In the genomic region with DNA sequence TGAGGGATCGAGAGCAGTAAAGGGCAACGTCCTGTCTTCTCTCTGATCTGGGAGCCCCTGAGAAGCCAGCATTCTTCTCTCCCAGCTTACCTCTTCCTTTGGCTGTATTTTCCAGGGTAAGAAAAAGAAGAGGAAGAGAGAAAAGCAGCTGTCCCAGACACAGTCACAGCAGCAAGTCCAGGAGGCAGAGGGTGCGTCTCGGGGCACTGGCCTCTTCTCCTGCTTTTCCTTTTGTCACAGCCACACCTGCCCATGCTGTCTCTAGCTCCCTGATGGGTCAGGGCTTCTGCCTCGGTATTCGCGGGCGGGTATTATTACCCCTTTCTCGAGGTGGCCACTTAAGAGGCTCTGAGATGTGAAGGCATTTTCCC, we compare ENCODE assay signal across 15 cellular contexts. TPM values are rescaled to one million over a fixed set of nuclear protein-coding genes. Genes with fewer than 3 reads are reported as not detected.
A peak's percentile ranks its signal among the peaks of the same experiment; 100 is the strongest.
DNase-seq lines count a peak whose midpoint lies in the region; ATAC-seq lines count a peak whose summit lies in the region.
"Had no signal": no experiment of that assay in that cellular context is flagged by ENCODE, and none has a peak within 500 bp of the region (broad histone marks: within the 10 kb centered on the region; RNA-seq: fewer than 3 reads in every experiment).

No MANE protein-coding gene starts in this region.

- POLR2A ChIA-PET in CD4-positive, alpha-beta memory T cell (lab: Charles Lee; ENCODE audit: partially characterized antibody): interaction anchor here (1.1 to 14.3 kb wide), 3 partner anchors 15 to 231 kb away, joined by 3 to 268 read pairs (median 4); a partner anchor contains a TSS

- H3K4me1 Mint-ChIP-seq in CD4-positive, alpha-beta memory T cell: peaks cover 19 to 48% (median 36%) of the 10 kb centered on the region in 4 donors
- H3K4me1 Mint-ChIP-seq in activated naive CD8-positive, alpha-beta T cell (ENCODE audit: low read depth): peaks cover 50% of the 10 kb centered on the region

- H3K36me3 ChIP-seq in CD4-positive, alpha-beta memory T cell (ENCODE audit: insufficient read depth, low read length): no peaks in the 10 kb centered on the region
- H3K36me3 ChIP-seq in mucosa of rectum (ENCODE audit: control insufficient read depth in 2 of 2, insufficient read depth in 2 of 2, low read length in 2 of 2): peaks cover 0 to 3% of the 10 kb centered on the region in 2 donors

- no peaks in the 10 kb centered on the region for H3K9me3 Mint-ChIP-seq in CD4-positive, alpha-beta memory T cell
- no peaks in the 10 kb centered on the region for H3K9me3 Mint-ChIP-seq in activated naive CD8-positive, alpha-beta T cell (ENCODE audit: low read depth)
- H3K9me3 Mint-ChIP-seq: HFFc6 had no signal

- H3K4me1 ChIP-seq in CD4-positive, alpha-beta memory T cell (ENCODE audit: insufficient read depth, low read length): peaks cover 36% of the 10 kb centered on the region
- H3K4me1 ChIP-seq in mucosa of rectum (ENCODE audit: control insufficient read depth in 2 of 2, insufficient read depth in 2 of 2, low read length in 2 of 2): peaks cover 21 to 23% of the 10 kb centered on the region in 2 donors

- intact Hi-C loops in CD4-positive, alpha-beta memory T cell (cut with micrococcal nuclease): loop anchor here (5.0 kb wide), 1 partner anchor 45 kb away; a partner anchor contains a TSS

- no peak for ATAC-seq in GM19467 (IDR thresholded peaks at IDR 0.05; ENCODE audit: unreplicated experiment)
- ATAC-seq: foreskin keratinocyte had no signal

- peak overlapping the region; percentile 22 to 92 (median 86) for H3K27ac Mint-ChIP-seq in CD4-positive, alpha-beta memory T cell
- peak overlapping the region; percentile 91 for H3K27ac Mint-ChIP-seq in activated naive CD8-positive, alpha-beta T cell
- H3K27ac Mint-ChIP-seq: HFFc6 had no signal

- no peak overlapping the region for H3K27ac ChIP-seq in CD4-positive, alpha-beta memory T cell (ENCODE audit: low read depth, low read length)
- peak overlapping the region; percentile 88 to 96 for H3K27ac ChIP-seq in mucosa of rectum (ENCODE audit: low read depth in 2 of 2, low read length in 2 of 2)
- H3K27ac ChIP-seq: foreskin keratinocyte, neutrophil, suprapubic skin had no signal

- peak overlapping the region; percentile 29 to 89 (median 73) for H3K4me3 Mint-ChIP-seq in CD4-positive, alpha-beta memory T cell
- H3K4me3 Mint-ChIP-seq in activated naive CD8-positive, alpha-beta T cell: peak overlapping the region; percentile 78
- H3K4me3 Mint-ChIP-seq: HFFc6 had no signal

- H3K27me3 ChIP-seq in CD4-positive, alpha-beta memory T cell (ENCODE audit: insufficient read depth, low read length): peaks cover 3% of the 10 kb centered on the region
- H3K27me3 ChIP-seq in mucosa of rectum (ENCODE audit: control insufficient read depth in 2 of 2, insufficient read depth in 2 of 2, low read length in 2 of 2): no peaks in the 10 kb centered on the region
- H3K27me3 ChIP-seq: foreskin keratinocyte, suprapubic skin had no signal

- DNase-seq in CD4-positive, alpha-beta memory T cell: no peak
- peak; percentile 23 for DNase-seq in HT-29 (ENCODE audit: low spot score)
- DNase-seq in hypothalamus (lab: John Stamatoyannopoulos, UW): no peak
- DNase-seq in AG08396 (ENCODE audit: low spot score): no peak
- DNase-seq in glomerular visceral epithelial cell (ENCODE audit: extremely low spot score): no peak
- DNase-seq: COR-L47, foreskin keratinocyte, HFFc6, NCI-H1417, NCI-H446 had no signal

- peaks cover 0 to under 1% of the 10 kb centered on the region in 2 donors for H3K36me3 Mint-ChIP-seq in CD4-positive, alpha-beta memory T cell
- H3K36me3 Mint-ChIP-seq in activated naive CD8-positive, alpha-beta T cell: peaks cover 2% of the 10 kb centered on the region

- no peaks in the 10 kb centered on the region for H3K9me3 ChIP-seq in CD4-positive, alpha-beta memory T cell (ENCODE audit: control insufficient read depth in 1 of 2, low read length in 2 of 2)
- H3K9me3 ChIP-seq in mucosa of rectum (ENCODE audit: control insufficient read depth in 2 of 2, low read length in 2 of 2): no peaks in the 10 kb centered on the region
- H3K9me3 ChIP-seq: neutrophil, suprapubic skin had no signal

- no peak overlapping the region for H3K4me3 ChIP-seq in CD4-positive, alpha-beta memory T cell (ENCODE audit: low read length in 2 of 2)
- H3K4me3 ChIP-seq in mucosa of rectum (ENCODE audit: low read length in 2 of 2): peak overlapping the region; percentile 31 to 74
- H3K4me3 ChIP-seq: suprapubic skin had no signal

- CTCF ChIA-PET in CD4-positive, alpha-beta memory T cell (lab: Charles Lee; ENCODE audit: partially characterized antibody): interaction anchor here (1.2 to 2.3 kb wide), 2 partner anchors 9 to 41 kb away, joined by 5 read pairs; no protein-coding TSS in a partner anchor

- peak overlapping the region; percentile 77 to 80 for H3K9ac ChIP-seq in mucosa of rectum (ENCODE audit: low read depth in 1 of 2, low read length in 2 of 2)

- peaks cover 0 to 2% of the 10 kb centered on the region in 2 donors for H3K27me3 Mint-ChIP-seq in CD4-positive, alpha-beta memory T cell
- no peaks in the 10 kb centered on the region for H3K27me3 Mint-ChIP-seq in activated naive CD8-positive, alpha-beta T cell

RNA-seq across cellular contexts. Expression of a gene that starts 20.3 kb away (rescaled TPM):
- total RNA-seq in CD4-positive, alpha-beta memory T cell: 100 to 1,000 TPM; 188 to 195 TPM
- 10 to 100 TPM; 29.8 to 54.7 TPM for polyA plus RNA-seq in CD4-positive, alpha-beta memory T cell
- total RNA-seq in HT-29 (2014; rRNA removed; shearing (Covaris generic)): 121 and 133 TPM in 2 replicates

RNA-seq across cellular contexts. Expression of a gene that starts 46.8 kb away (rescaled TPM):
- total RNA-seq in CD4-positive, alpha-beta memory T cell: 10 to 100 TPM; 33.0 to 33.4 TPM
- polyA plus RNA-seq in CD4-positive, alpha-beta memory T cell: 10 to 100 TPM; 20.8 to 24.3 TPM
- total RNA-seq in HT-29 (2014; rRNA removed; shearing (Covaris generic)): 18.5 and 23.5 TPM in 2 replicates

RNA-seq across cellular contexts. Expression of a gene that starts 47.1 kb away (rescaled TPM):
- total RNA-seq in CD4-positive, alpha-beta memory T cell: 10 to 100 TPM; 29.8 to 33.2 TPM
- polyA plus RNA-seq in CD4-positive, alpha-beta memory T cell: 10 to 100 TPM; 10.1 to 11.2 TPM
- 6.5 and 7.1 TPM in 2 replicates for total RNA-seq in HT-29 (2014; rRNA removed; shearing (Covaris generic))

Comparison
In these comparisons a context has a peak if more than half of its experiments do, and no peak if none do; other contexts are left out.
1. H3K4me3 ChIP-seq: peak in mucosa of rectum (2 of 2); none in CD4-positive, alpha-beta memory T cell (0 of 2).